14 cellular contexts compared by ENCODE assay signal in the genomic region with DNA sequence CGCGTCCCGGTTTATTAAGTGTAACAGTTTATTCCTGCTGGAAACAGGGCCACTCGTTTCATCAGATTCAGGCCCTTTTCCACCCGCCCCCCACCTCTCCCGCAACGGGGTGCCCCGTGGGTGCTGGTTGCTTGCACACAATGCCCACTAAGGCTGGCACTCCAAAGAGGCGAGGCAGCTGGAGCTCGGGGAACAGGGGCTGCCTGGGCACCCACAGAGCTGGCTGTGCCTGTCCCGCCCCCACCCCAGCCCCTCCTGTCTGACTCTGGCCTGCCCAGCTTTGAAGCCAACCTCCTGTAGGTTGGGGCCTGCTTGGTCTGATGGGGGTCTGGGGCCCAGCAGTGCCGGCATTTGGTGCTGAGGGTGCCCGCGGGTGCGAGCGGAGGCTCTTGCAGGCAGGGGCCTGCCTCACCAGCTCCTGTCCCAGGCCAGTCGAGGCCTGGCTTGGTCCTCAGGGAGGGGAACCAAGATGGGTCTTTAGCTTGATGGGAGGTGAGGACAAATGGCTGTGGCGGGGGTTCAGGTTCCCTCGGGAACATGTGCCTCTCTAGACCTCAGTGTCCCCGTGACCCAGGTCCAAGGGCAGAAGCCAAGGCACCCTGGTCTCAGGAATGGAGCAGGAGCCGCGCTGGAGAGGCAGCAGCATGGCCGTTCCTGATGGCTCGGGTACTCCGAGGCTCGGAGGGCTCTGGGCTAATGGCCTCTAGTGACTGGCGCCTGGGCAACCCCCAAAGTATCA. TPM values are rescaled to one million over a fixed set of nuclear protein-coding genes. Genes with fewer than 3 reads are reported as not detected.
A peak's percentile ranks its signal among the peaks of the same experiment; 100 is the strongest.
DNase-seq lines count a peak whose midpoint lies in the region; ATAC-seq and TF ChIP-seq lines count a peak whose summit lies in the region.
"Had no signal": no experiment of that assay in that cellular context is flagged by ENCODE, and none has a peak within 500 bp of the region (broad histone marks: within the 10 kb centered on the region; RNA-seq: fewer than 3 reads in every experiment).

No MANE protein-coding gene starts in this region.

- H3K36me3 ChIP-seq in left ventricle myocardium inferior (peaks cover 19% of the 10 kb centered on the region), duodenal mucosa (ENCODE audit: control insufficient read depth in 1 of 2, insufficient read depth in 2 of 2, low read length in 2 of 2) (peaks cover 0 to 34% of the 10 kb centered on the region in 2 donors), osteoblast (ENCODE audit: insufficient read depth, low read length) (peaks cover 10% of the 10 kb centered on the region), upper lobe of left lung (peaks cover 0 to 44% (median 19%) of the 10 kb centered on the region in 4 donors), mucosa of descending colon (ENCODE audit: low read depth) (no peaks in the 10 kb centered on the region)

- peaks cover 4% of the 10 kb centered on the region for H4K20me1 ChIP-seq in osteoblast (ENCODE audit: insufficient read depth, low read length)

- no peak for ATAC-seq in Right ventricle myocardium inferior
- no peak for ATAC-seq in upper lobe of left lung (ENCODE audit: low FRiP score in 2 of 2)
- ATAC-seq in mucosa of descending colon, result no peak

- H3K27me3 ChIP-seq in left ventricle myocardium inferior (ENCODE audit: low read depth) (no peaks in the 10 kb centered on the region), duodenal mucosa (ENCODE audit: control insufficient read depth in 1 of 2, insufficient read depth in 2 of 2, low read length in 2 of 2) (no peaks in the 10 kb centered on the region), osteoblast (ENCODE audit: insufficient read depth, low read length) (no peaks in the 10 kb centered on the region), upper lobe of left lung (no peaks in the 10 kb centered on the region)

- DNase-seq in left ventricle myocardium inferior, result no peak
- no peak for DNase-seq in Right ventricle myocardium inferior (ENCODE audit: missing footprints)
- DNase-seq in osteoblast (ENCODE audit: insufficient read length, low spot score, missing footprints), result peak; percentile 88
- peak in 1 of 2 donors; percentile 65 for DNase-seq in upper lobe of left lung
- no peak for DNase-seq in glomerular visceral epithelial cell (ENCODE audit: extremely low spot score)
- no peak for DNase-seq in mucosa of descending colon
- no peak for DNase-seq in AG08396 (ENCODE audit: low spot score)
- DNase-seq: activated gamma-delta T cell treated with Interleukin-2 at 50 U/mL for 16 hours; effector CD8-positive, alpha-beta T cell; NCI-H2029 treated with DMSO at 0.1 percent for 48 hours; NCI-H748 treated with DMSO at 0.1 percent for 48 hours; SHP77 treated with DMSO at 0.1 percent for 48 hours; stimulated activated naive CD8-positive, alpha-beta T cell treated with anti-CD3 and anti-CD28 coated beads, Interleukin-15, amount 100 ng/mL, for 72 hours had no signal

- no peak overlapping the region for H3K4me2 ChIP-seq in osteoblast (ENCODE audit: insufficient read depth, low read length)

- H3K4me3 ChIP-seq in left ventricle myocardium inferior (no peak overlapping the region), duodenal mucosa (ENCODE audit: low read depth in 1 of 2, low read length in 2 of 2) (no peak overlapping the region), osteoblast (ENCODE audit: insufficient read depth, low read length) (no peak overlapping the region), upper lobe of left lung (no peak overlapping the region), mucosa of descending colon (no peak overlapping the region)

- no peak for TF ChIP-seq EP300 in upper lobe of left lung (IDR thresholded peaks at IDR 0.05)

- H3K4me1 ChIP-seq in left ventricle myocardium inferior, result peaks cover 98% of the 10 kb centered on the region
- H3K4me1 ChIP-seq in duodenal mucosa (ENCODE audit: control insufficient read depth in 1 of 2, insufficient read depth in 2 of 2, low read length in 2 of 2), result peaks cover 14 to 27% of the 10 kb centered on the region in 2 donors
- no peaks in the 10 kb centered on the region for H3K4me1 ChIP-seq in osteoblast (ENCODE audit: insufficient read depth, low read length)
- peaks cover 68 to 96% (median 92%) of the 10 kb centered on the region in 4 donors for H3K4me1 ChIP-seq in upper lobe of left lung
- H3K4me1 ChIP-seq in mucosa of descending colon (ENCODE audit: low read depth), result peaks cover 23% of the 10 kb centered on the region

- H2AFZ ChIP-seq in osteoblast (ENCODE audit: low read length), result no peak overlapping the region

- TF ChIP-seq POLR2A in upper lobe of left lung (IDR thresholded peaks at IDR 0.05), result no peak

- H3K27ac ChIP-seq in left ventricle myocardium inferior (replicated peaks) (peak overlapping the region; percentile 84), duodenal mucosa (ENCODE audit: low read depth, low read length) (peak overlapping the region; percentile 3), osteoblast (ENCODE audit: low read depth, low read length) (no peak overlapping the region), upper lobe of left lung (peak overlapping the region; percentile 84 to 91 (median 88))

- 73 to 81% methylated on average over 11 to 24 of the region's 27 CpGs for WGBS in upper lobe of left lung, 2 donors

- intact Hi-C loops in left ventricle myocardium inferior (cut with micrococcal nuclease), result no loop called here
- intact Hi-C loops in Right ventricle myocardium inferior (cut with DNase I), result loop anchor here (10.0 kb wide), 1 partner anchor 60 kb away; no protein-coding TSS in a partner anchor
- intact Hi-C loops in mucosa of descending colon (cut with DNase I, micrococcal nuclease), result no loop called here

- no peak for TF ChIP-seq CTCF in left ventricle myocardium inferior (IDR thresholded peaks at IDR 0.05; ENCODE audit: borderline replicate concordance)
- TF ChIP-seq CTCF in osteoblast (IDR thresholded peaks at IDR 0.05; ENCODE audit: extremely low read depth, low read depth, low read length), result no peak
- TF ChIP-seq CTCF in upper lobe of left lung (IDR thresholded peaks at IDR 0.05), result no peak
- TF ChIP-seq CTCF in mucosa of descending colon (IDR thresholded peaks at IDR 0.05), result no peak

- H3K79me2 ChIP-seq in osteoblast (ENCODE audit: insufficient read depth, low read length), result no peaks in the 10 kb centered on the region

- H3K9me3 ChIP-seq in left ventricle myocardium inferior (replicated peaks) (no peaks in the 10 kb centered on the region), duodenal mucosa (ENCODE audit: control insufficient read depth in 1 of 2, low read length in 2 of 2) (no peaks in the 10 kb centered on the region), osteoblast (ENCODE audit: low read depth, low read length) (no peaks in the 10 kb centered on the region), upper lobe of left lung (no peaks in the 10 kb centered on the region), mucosa of descending colon (no peaks in the 10 kb centered on the region)

- no peak overlapping the region for H3K9ac ChIP-seq in duodenal mucosa (ENCODE audit: low read depth in 1 of 2, low read length in 2 of 2)

RNA-seq across cellular contexts. Expression of gene MYBBP1A, which starts 20.1 kb away (rescaled TPM):
- total RNA-seq in left ventricle myocardium inferior (21.3 TPM), Right ventricle myocardium inferior (19.2 TPM), osteoblast (47.1 and 49.2 TPM in 2 replicates), upper lobe of left lung (100 to 1,000 TPM in 1 of 6 donors, 10 to 100 TPM in 5; 45.2 to 151 (median 57.3) TPM), mucosa of descending colon (10 to 100 TPM; 32.7 to 41.4 (median 36.7) TPM)

RNA-seq across cellular contexts. Expression of gene GGT6, which starts 25.3 kb away (rescaled TPM):
- total RNA-seq in left ventricle myocardium inferior, result not detected
- total RNA-seq in Right ventricle myocardium inferior, result 0.14 TPM
- not detected in 2 replicates for total RNA-seq in osteoblast
- total RNA-seq in upper lobe of left lung, result 10 to 100 TPM in 3 of 6 donors, 1 to 10 TPM in 3; 3.8 to 18.7 (median 9.7) TPM
- 100 to 1,000 TPM in 2 of 3 donors, 10 to 100 TPM in 1; 98.0 to 219 (median 189) TPM for total RNA-seq in mucosa of descending colon

RNA-seq across cellular contexts. Expression of gene SPNS2, which starts 36.4 kb away (rescaled TPM):
- total RNA-seq in left ventricle myocardium inferior (11.2 TPM), Right ventricle myocardium inferior (12.4 TPM), osteoblast (under 0.01 TPM in 2 replicates), upper lobe of left lung (10 to 100 TPM; 41.8 to 89.1 (median 55.2) TPM), mucosa of descending colon (10 to 100 TPM in 2 of 3 donors, 1 to 10 TPM in 1; 9.2 to 24.5 (median 11.0) TPM)

RNA-seq across cellular contexts. Expression of gene SMTNL2, which starts 49.2 kb away (rescaled TPM):
- 33.4 TPM for total RNA-seq in left ventricle myocardium inferior
- 48.6 TPM for total RNA-seq in Right ventricle myocardium inferior
- total RNA-seq in osteoblast, result not detected in 2 replicates
- 1 to 10 TPM in 5 of 6 donors, under 1 TPM in 1; 0.49 to 7.3 (median 3.6) TPM for total RNA-seq in upper lobe of left lung
- total RNA-seq in mucosa of descending colon, result 1 to 10 TPM in 2 of 3 donors, under 1 TPM in 1; 0.12 to 1.5 (median 1.1) TPM

Comparison
In these comparisons a context has a peak if more than half of its experiments do, and no peak if none do; other contexts are left out.
1. RNA of gene GGT6, which starts 25.3 kb away (total RNA-seq): 98.0 to 219 TPM in mucosa of descending colon; 3.8 to 18.7 TPM in upper lobe of left lung, 0.14 TPM in Right ventricle myocardium inferior (single experiment), not detected in left ventricle myocardium inferior (single experiment) and not detected in osteoblast; every median in the first group is over 4 times any median in the second.
2. RNA of gene SPNS2, which starts 36.4 kb away (total RNA-seq): 41.8 to 89.1 TPM in upper lobe of left lung, 12.4 TPM in Right ventricle myocardium inferior (single experiment), 11.2 TPM in left ventricle myocardium inferior (single experiment) and 9.2 to 24.5 TPM in mucosa of descending colon; under 0.01 TPM in osteoblast; every median in the first group is over 10 times any median in the second.